In the genomic region with DNA sequence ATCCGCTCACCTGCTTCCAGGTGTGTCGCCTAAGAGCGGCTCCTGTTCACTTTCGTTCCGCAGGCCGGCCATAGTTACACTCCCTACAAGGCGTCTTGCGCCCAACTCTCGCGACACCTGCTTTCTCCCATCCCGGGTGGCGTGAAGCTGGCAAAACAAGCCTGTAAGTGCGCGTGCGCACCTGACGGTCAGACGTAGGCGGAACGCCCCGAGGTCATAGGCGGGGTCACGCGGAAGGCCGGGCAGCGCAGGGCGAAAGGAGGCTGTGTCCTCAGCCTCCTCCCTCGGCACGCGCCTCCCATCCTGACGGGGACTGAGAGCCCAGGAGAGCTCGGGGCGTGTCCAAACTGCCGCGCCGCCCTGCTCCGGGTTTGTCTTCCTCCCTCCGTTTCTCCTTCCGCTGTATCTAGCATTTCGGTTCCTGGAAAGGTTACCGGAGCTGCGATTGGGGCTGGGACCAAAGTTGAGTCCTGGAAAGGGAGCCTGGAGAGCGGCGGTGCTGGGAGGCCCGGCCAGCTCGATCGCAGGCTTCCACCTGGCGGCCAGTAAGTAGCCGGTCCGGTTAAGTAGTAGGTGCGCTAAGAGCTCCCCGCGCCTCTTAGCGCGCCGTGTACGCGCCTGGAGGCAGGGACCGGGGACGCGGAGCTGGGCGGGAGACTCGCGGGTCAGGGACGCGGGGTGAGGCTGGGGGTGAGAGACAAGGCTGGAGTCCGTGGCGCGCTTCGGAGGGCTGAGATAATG, we compare ENCODE assay signal across 8 cellular contexts. TPM values are rescaled to one million over a fixed set of nuclear protein-coding genes. Genes with fewer than 3 reads are reported as not detected.
DNase-seq lines count a peak whose midpoint lies in the region; ATAC-seq and TF ChIP-seq lines count a peak whose summit lies in the region.

A gene (plus strand): TSS at position 345 of the 741 bp plus-strand sequence. CDS start 17,550 bp downstream, outside the sequence.
A gene with protein sequence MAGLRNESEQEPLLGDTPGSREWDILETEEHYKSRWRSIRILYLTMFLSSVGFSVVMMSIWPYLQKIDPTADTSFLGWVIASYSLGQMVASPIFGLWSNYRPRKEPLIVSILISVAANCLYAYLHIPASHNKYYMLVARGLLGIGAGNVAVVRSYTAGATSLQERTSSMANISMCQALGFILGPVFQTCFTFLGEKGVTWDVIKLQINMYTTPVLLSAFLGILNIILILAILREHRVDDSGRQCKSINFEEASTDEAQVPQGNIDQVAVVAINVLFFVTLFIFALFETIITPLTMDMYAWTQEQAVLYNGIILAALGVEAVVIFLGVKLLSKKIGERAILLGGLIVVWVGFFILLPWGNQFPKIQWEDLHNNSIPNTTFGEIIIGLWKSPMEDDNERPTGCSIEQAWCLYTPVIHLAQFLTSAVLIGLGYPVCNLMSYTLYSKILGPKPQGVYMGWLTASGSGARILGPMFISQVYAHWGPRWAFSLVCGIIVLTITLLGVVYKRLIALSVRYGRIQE (minus strand): TSS at position 112 of the 741 bp plus-strand sequence. CDS start 40 bp downstream, at position 72.

- ATAC-seq in GM18505 (IDR thresholded peaks at IDR 0.05; ENCODE audit: unreplicated experiment) (peak; percentile 94), HG02973 (IDR thresholded peaks at IDR 0.05; ENCODE audit: unreplicated experiment) (peak; percentile 95)

- H3K4me3 ChIP-seq in ascending aorta: peak within 1 kb of the TSS; percentile 71 to 86
- H3K4me3 ChIP-seq in right atrium auricular region: peak within 1 kb of the TSS; percentile 74 to 85
- peak within 1 kb of the TSS; percentile 64 to 80 for H3K4me3 ChIP-seq in uterus

- H3K4me1 ChIP-seq in ascending aorta (peaks cover 0 to 12% of the 10 kb centered on the region in 2 donors), right atrium auricular region (peaks cover 0 to 25% of the 10 kb centered on the region in 2 donors), uterus (peaks cover 4 to 5% of the 10 kb centered on the region in 2 donors)

- H3K9me3 ChIP-seq in ascending aorta: no peaks in the 10 kb centered on the region
- H3K9me3 ChIP-seq in right atrium auricular region: no peaks in the 10 kb centered on the region
- no peaks in the 10 kb centered on the region for H3K9me3 ChIP-seq in uterus

- TF ChIP-seq POLR2A in GM18505 (IDR thresholded peaks at IDR 0.05; ENCODE audit: borderline replicate concordance, extremely low read depth, insufficient read depth, insufficient read length): peak; percentile 84
- TF ChIP-seq POLR2A in uterus (IDR thresholded peaks at IDR 0.05): peak; percentile 74 to 77

- H3K36me3 ChIP-seq in ascending aorta: no peaks in the 10 kb centered on the region
- H3K36me3 ChIP-seq in right atrium auricular region: no peaks in the 10 kb centered on the region
- no peaks in the 10 kb centered on the region for H3K36me3 ChIP-seq in uterus

- intact Hi-C loops in ascending aorta (cut with DNase I) (loop anchor here (1.0 to 10.0 kb wide), 5 partner anchors 84 to 850 kb away; a partner anchor contains a TSS), uterus (cut with DNase I; ENCODE audit: low total_unique reads) (loop anchor here (10.0 kb wide), 1 partner anchor 100 kb away; a partner anchor contains a TSS)

- H3K4me1 Mint-ChIP-seq in T-helper 2 cell treated with Interferon-gamma antibody and Interleukin-4, amounts not matched to agents 5 μg/mL and 100 μg/mL, for 36 hours (ENCODE audit: low read depth): peaks cover 30% of the 10 kb centered on the region

- peak within 1 kb of the TSS; percentile 94 for H3K27ac Mint-ChIP-seq in T-helper 2 cell treated with Interferon-gamma antibody and Interleukin-4, amounts not matched to agents 5 μg/mL and 100 μg/mL, for 36 hours

- peak within 1 kb of the TSS; percentile 93 to 94 for H3K27ac ChIP-seq in ascending aorta
- H3K27ac ChIP-seq in right atrium auricular region: peak within 1 kb of the TSS; percentile 92 to 94
- peak within 1 kb of the TSS; percentile 87 to 89 for H3K27ac ChIP-seq in uterus

- H3K27me3 ChIP-seq in ascending aorta (no peaks in the 10 kb centered on the region), right atrium auricular region (no peaks in the 10 kb centered on the region), uterus (no peaks in the 10 kb centered on the region)

- H3K4me3 Mint-ChIP-seq in T-helper 2 cell treated with Interferon-gamma antibody and Interleukin-4, amounts not matched to agents 5 μg/mL and 100 μg/mL, for 36 hours: peak within 1 kb of the TSS; percentile 95

- TF ChIP-seq CTCF in ascending aorta (IDR thresholded peaks at IDR 0.05) (peak; percentile 39 to 55 (median 46)), right atrium auricular region (IDR thresholded peaks at IDR 0.05) (peak; percentile 23 to 64), uterus (IDR thresholded peaks at IDR 0.05) (peak; percentile 26 to 52 (median 49))

- peaks cover 15% of the 10 kb centered on the region for H3K36me3 Mint-ChIP-seq in T-helper 2 cell treated with Interferon-gamma antibody and Interleukin-4, amounts not matched to agents 5 μg/mL and 100 μg/mL, for 36 hours (ENCODE audit: low read depth)

- H3K27me3 Mint-ChIP-seq in T-helper 2 cell treated with Interferon-gamma antibody and Interleukin-4, amounts not matched to agents 5 μg/mL and 100 μg/mL, for 36 hours (ENCODE audit: low read depth): no peaks in the 10 kb centered on the region

- H3K9me3 Mint-ChIP-seq in T-helper 2 cell treated with Interferon-gamma antibody and Interleukin-4, amounts not matched to agents 5 μg/mL and 100 μg/mL, for 36 hours: no peaks in the 10 kb centered on the region

- DNase-seq in NCI-H1930 (lab: John Stamatoyannopoulos, UW): peak; percentile 96 to 97
- DNase-seq in T-helper 2 cell treated with Interferon-gamma antibody and Interleukin-4, amounts not matched to agents 5 μg/mL and 100 μg/mL, for 36 hours (ENCODE audit: low spot score): peak; percentile 100
- DNase-seq in ascending aorta (ENCODE audit: low spot score in 2 of 2): peak; percentile 98 to 99
- peak; percentile 99 for DNase-seq in right atrium auricular region (ENCODE audit: low spot score)
- DNase-seq in pulmonary artery endothelial cell (ENCODE audit: low read depth, low spot score): peak; percentile 93
- DNase-seq in uterus: peak; percentile 98

RNA-seq across cellular contexts. Expression of the first gene that starts in this region (rescaled TPM):
- total RNA-seq in ascending aorta (3.5 TPM), right atrium auricular region (1 to 10 TPM; 5.3 to 7.2 TPM), pulmonary artery endothelial cell (7.3 and 7.9 TPM in 2 replicates), uterus (10 to 100 TPM in 3 of 4 donors, 1 to 10 TPM in 1; 4.7 to 16.1 (median 12.5) TPM)

RNA-seq across cellular contexts. Expression of the second gene that starts in this region (rescaled TPM):
- total RNA-seq in ascending aorta (26.3 TPM), right atrium auricular region (10 to 100 TPM in 1 of 2 donors, 1 to 10 TPM in 1; 8.3 to 10.7 TPM), pulmonary artery endothelial cell (13.2 and 13.9 TPM in 2 replicates), uterus (100 to 1,000 TPM in 1 of 4 donors, 10 to 100 TPM in 3; 36.4 to 121 (median 61.0) TPM)

Comparison
In these comparisons a context has a peak if more than half of its experiments do, and no peak if none do; other contexts are left out.
1. Peak in every context shown above with its lines: DNase-seq, ATAC-seq, H3K4me3 ChIP-seq and H3K27ac ChIP-seq.